ENCODE assay signal across 25 cellular contexts in the genomic region with DNA sequence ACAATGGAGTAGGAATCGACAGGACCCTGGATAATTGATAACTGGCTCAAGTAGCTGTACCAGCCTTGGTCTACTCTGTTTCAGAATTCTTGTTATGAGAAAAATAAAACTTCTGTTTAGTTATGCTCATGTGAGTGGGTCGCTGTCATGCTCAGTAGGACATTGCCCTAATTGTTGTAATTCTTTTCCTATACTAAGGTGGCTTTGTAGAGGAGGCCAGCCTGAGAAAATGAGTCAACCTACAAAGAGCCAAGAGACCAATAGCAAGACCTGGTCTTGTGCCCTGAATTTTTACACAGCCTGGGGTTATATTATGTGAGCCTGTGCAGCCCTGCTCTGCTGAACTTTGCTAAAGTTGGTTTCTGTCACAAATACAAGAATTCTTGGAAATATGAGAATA.
"Had no signal": no experiment of that assay in that cellular context is flagged by ENCODE, and none has a peak within 500 bp of the region (broad histone marks: within the 10 kb centered on the region; RNA-seq: fewer than 3 reads in every experiment).

No MANE protein-coding gene starts in this region.

- ATAC-seq: naive thymus-derived CD8-positive, alpha-beta T cell; natural killer cell treated with Interleukin-12 subunit alpha and Interleukin-12 subunit beta and Interleukin-15 and Interleukin-18, amount 100 ng/mL, for 72 hours; psoas muscle; right cardiac atrium; right lobe of liver; stimulated activated memory B cell treated with anti-CD40 and anti-IgM and Interleukin-4, amounts not matched to agents 10 μg/mL and 1 μg/mL and 100 μg/mL, for 72 hours had no signal

- H3K27me3 Mint-ChIP-seq: progenitor cell of endocrine pancreas; stimulated activated memory B cell treated with anti-CD40 and anti-IgM and Interleukin-4, amounts not matched to agents 10 μg/mL and 1 μg/mL and 100 μg/mL, for 72 hours had no signal

- H3K4me3 Mint-ChIP-seq: naive B cell; naive thymus-derived CD8-positive, alpha-beta T cell; natural killer cell treated with Interleukin-12 subunit alpha and Interleukin-12 subunit beta and Interleukin-15 and Interleukin-18, amount 100 ng/mL, for 72 hours; neural crest cell; stimulated activated memory B cell treated with anti-CD40 and anti-IgM and Interleukin-4, amounts not matched to agents 10 μg/mL and 1 μg/mL and 100 μg/mL, for 72 hours; stimulated activated naive CD8-positive, alpha-beta T cell treated with anti-CD3 and anti-CD28 coated beads, Interleukin-15, Interleukin-2, amounts not matched to agents 100 ng/mL and 50 ng/mL, for 24 hours had no signal

- DNase-seq: naive B cell; naive thymus-derived CD8-positive, alpha-beta T cell; nucleus accumbens; ovary; posterior cingulate gyrus; psoas muscle; right cardiac atrium; right lobe of liver; sigmoid colon; small intestine; stimulated activated CD4-positive, alpha-beta T cell treated with anti-CD3 and anti-CD28 coated beads, Interleukin-15, amount 100 ng/mL, for 24 hours; stimulated activated CD4-positive, alpha-beta T cell treated with anti-CD3 and anti-CD28 coated beads, Interleukin-2, amount 100 ng/mL, for 24 hours; stimulated activated CD4-positive, alpha-beta T cell treated with anti-CD3 and anti-CD28 coated beads, Interleukin-2, amount 100 ng/mL, for 48 hours; stimulated activated CD4-positive, alpha-beta T cell treated with anti-CD3 and anti-CD28 coated beads, Interleukin-4, amount 100 ng/mL, for 4 hours; stimulated activated CD8-positive, alpha-beta memory T cell treated with anti-CD3 and anti-CD28 coated beads, Interleukin-4, amount 100 ng/mL, for 48 hours; stimulated activated naive CD4-positive, alpha-beta T cell; stomach; thyroid gland; trophoblast cell; upper lobe of left lung had no signal

- H3K27ac Mint-ChIP-seq: naive thymus-derived CD8-positive, alpha-beta T cell; natural killer cell treated with Interleukin-12 subunit alpha and Interleukin-12 subunit beta and Interleukin-15 and Interleukin-18, amount 100 ng/mL, for 72 hours; progenitor cell of endocrine pancreas; stimulated activated memory B cell treated with anti-CD40 and anti-IgM and Interleukin-4, amounts not matched to agents 10 μg/mL and 1 μg/mL and 100 μg/mL, for 72 hours; stimulated activated naive CD8-positive, alpha-beta T cell treated with anti-CD3 and anti-CD28 coated beads, Interleukin-15, Interleukin-2, amounts not matched to agents 100 ng/mL and 50 ng/mL, for 24 hours had no signal

- H3K36me3 Mint-ChIP-seq: naive thymus-derived CD8-positive, alpha-beta T cell; natural killer cell treated with Interleukin-12 subunit alpha and Interleukin-12 subunit beta and Interleukin-15 and Interleukin-18, amount 100 ng/mL, for 72 hours; stimulated activated memory B cell treated with anti-CD40 and anti-IgM and Interleukin-4, amounts not matched to agents 10 μg/mL and 1 μg/mL and 100 μg/mL, for 72 hours had no signal

- H3K4me1 Mint-ChIP-seq: naive B cell; neural crest cell; stimulated activated memory B cell treated with anti-CD40 and anti-IgM and Interleukin-4, amounts not matched to agents 10 μg/mL and 1 μg/mL and 100 μg/mL, for 72 hours had no signal

- H3K9me3 Mint-ChIP-seq: neural crest cell; stimulated activated memory B cell treated with anti-CD40 and anti-IgM and Interleukin-4, amounts not matched to agents 10 μg/mL and 1 μg/mL and 100 μg/mL, for 72 hours; stimulated activated naive CD8-positive, alpha-beta T cell treated with anti-CD3 and anti-CD28 coated beads, Interleukin-15, Interleukin-2, amounts not matched to agents 100 ng/mL and 50 ng/mL, for 24 hours had no signal
